ENCODE assay signal across 1 cellular context in the genomic region with DNA sequence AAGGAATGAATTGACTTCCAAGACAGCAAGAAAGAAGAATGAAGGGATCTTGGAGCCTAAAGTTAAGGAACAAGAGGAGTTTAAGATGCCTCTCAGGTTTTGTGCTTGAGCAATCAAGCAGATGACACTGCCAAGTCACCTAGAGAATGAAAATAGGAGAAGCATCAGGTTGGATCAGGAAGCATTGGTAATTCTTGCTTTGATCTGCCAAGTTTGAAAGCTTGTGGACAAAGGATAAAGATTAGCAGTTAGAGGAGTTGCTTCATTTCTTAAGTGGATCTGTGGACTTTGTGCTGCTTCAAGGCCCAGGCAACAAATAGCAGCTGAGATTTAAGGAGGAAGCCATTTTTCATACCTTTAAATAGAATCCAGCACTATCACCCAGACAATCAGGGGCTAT.
TF ChIP-seq lines count a peak whose summit lies in the region.

No MANE protein-coding gene starts in this region.

TF ChIP-seq in HepG2, 621 proteins besides CTCF, POLR2A, EP300 and RAD21 (continued from another document):
- TF ChIP-seq, protein P1, sequence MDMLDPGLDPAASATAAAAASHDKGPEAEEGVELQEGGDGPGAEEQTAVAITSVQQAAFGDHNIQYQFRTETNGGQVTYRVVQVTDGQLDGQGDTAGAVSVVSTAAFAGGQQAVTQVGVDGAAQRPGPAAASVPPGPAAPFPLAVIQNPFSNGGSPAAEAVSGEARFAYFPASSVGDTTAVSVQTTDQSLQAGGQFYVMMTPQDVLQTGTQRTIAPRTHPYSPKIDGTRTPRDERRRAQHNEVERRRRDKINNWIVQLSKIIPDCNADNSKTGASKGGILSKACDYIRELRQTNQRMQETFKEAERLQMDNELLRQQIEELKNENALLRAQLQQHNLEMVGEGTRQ (IDR thresholded peaks at IDR 0.05; ENCODE audit: low read depth, low read length) = no peak
- TF ChIP-seq, protein P1 (CRISPR knock-in tag; IDR thresholded peaks at IDR 0.05; ENCODE audit: borderline replicate concordance) = no peak
- TF ChIP-seq, protein P2, sequence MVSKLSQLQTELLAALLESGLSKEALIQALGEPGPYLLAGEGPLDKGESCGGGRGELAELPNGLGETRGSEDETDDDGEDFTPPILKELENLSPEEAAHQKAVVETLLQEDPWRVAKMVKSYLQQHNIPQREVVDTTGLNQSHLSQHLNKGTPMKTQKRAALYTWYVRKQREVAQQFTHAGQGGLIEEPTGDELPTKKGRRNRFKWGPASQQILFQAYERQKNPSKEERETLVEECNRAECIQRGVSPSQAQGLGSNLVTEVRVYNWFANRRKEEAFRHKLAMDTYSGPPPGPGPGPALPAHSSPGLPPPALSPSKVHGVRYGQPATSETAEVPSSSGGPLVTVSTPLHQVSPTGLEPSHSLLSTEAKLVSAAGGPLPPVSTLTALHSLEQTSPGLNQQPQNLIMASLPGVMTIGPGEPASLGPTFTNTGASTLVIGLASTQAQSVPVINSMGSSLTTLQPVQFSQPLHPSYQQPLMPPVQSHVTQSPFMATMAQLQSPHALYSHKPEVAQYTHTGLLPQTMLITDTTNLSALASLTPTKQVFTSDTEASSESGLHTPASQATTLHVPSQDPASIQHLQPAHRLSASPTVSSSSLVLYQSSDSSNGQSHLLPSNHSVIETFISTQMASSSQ (IDR thresholded peaks at IDR 0.05; ENCODE audit: low read depth) = no peak
- TF ChIP-seq, protein P2 (CRISPR knock-in tag; IDR thresholded peaks at IDR 0.05; ENCODE audit: borderline replicate concordance) = no peak
- TF ChIP-seq, protein P3, sequence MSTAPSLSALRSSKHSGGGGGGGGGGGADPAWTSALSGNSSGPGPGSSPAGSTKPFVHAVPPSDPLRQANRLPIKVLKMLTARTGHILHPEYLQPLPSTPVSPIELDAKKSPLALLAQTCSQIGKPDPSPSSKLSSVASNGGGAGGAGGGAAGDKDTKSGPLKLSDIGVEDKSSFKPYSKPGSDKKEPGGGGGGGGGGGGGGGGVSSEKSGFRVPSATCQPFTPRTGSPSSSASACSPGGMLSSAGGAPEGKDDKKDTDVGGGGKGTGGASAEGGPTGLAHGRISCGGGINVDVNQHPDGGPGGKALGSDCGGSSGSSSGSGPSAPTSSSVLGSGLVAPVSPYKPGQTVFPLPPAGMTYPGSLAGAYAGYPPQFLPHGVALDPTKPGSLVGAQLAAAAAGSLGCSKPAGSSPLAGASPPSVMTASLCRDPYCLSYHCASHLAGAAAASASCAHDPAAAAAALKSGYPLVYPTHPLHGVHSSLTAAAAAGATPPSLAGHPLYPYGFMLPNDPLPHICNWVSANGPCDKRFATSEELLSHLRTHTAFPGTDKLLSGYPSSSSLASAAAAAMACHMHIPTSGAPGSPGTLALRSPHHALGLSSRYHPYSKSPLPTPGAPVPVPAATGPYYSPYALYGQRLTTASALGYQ (CRISPR knock-in tag; IDR thresholded peaks at IDR 0.05) = no peak
- TF ChIP-seq ETV5 (CRISPR knock-in tag; IDR thresholded peaks at IDR 0.05; ENCODE audit: borderline replicate concordance) (no peak), ZNF20 (CRISPR knock-in tag; IDR thresholded peaks at IDR 0.05) (no peak), ARNT (IDR thresholded peaks at IDR 0.05) (no peak), ZNF3 (CRISPR knock-in tag; IDR thresholded peaks at IDR 0.05) (no peak)
- TF ChIP-seq, protein P4, sequence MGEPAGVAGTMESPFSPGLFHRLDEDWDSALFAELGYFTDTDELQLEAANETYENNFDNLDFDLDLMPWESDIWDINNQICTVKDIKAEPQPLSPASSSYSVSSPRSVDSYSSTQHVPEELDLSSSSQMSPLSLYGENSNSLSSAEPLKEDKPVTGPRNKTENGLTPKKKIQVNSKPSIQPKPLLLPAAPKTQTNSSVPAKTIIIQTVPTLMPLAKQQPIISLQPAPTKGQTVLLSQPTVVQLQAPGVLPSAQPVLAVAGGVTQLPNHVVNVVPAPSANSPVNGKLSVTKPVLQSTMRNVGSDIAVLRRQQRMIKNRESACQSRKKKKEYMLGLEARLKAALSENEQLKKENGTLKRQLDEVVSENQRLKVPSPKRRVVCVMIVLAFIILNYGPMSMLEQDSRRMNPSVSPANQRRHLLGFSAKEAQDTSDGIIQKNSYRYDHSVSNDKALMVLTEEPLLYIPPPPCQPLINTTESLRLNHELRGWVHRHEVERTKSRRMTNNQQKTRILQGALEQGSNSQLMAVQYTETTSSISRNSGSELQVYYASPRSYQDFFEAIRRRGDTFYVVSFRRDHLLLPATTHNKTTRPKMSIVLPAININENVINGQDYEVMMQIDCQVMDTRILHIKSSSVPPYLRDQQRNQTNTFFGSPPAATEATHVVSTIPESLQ (CRISPR knock-in tag; conservative IDR thresholded peaks at IDR 0.05) = no peak
- TF ChIP-seq, protein P5, sequence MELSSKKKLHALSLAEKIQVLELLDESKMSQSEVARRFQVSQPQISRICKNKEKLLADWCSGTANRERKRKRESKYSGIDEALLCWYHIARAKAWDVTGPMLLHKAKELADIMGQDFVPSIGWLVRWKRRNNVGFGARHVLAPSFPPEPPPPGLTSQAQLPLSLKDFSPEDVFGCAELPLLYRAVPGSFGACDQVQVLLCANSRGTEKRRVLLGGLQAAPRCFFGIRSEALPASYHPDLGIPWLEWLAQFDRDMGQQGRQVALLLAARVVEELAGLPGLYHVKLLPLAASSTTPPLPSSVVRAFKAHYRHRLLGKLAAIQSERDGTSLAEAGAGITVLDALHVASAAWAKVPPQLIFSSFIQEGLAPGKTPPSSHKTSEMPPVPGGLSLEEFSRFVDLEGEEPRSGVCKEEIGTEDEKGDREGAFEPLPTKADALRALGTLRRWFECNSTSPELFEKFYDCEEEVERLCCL (CRISPR knock-in tag; IDR thresholded peaks at IDR 0.05; ENCODE audit: borderline replicate concordance) = no peak
